ENCODE assay signal across 3 cellular contexts in genomic region chr12:116245189-116245588, GRCh38.
TF ChIP-seq lines count a peak whose summit lies in the region.

No MANE protein-coding gene starts in this region.

TF ChIP-seq in A549, 52 proteins besides CTCF, POLR2A, EP300 and RAD21 (continued from another document):
- no peak for TF ChIP-seq FOSL2 (IDR thresholded peaks at IDR 0.05)
- TF ChIP-seq FOSL2 (CRISPR knock-in tag; IDR thresholded peaks at IDR 0.05): no peak
- TF ChIP-seq POLR2AphosphoS2 (conservative IDR thresholded peaks at IDR 0.05; ENCODE audit: low read length): no peak
- no peak for TF ChIP-seq GATA3 (IDR thresholded peaks at IDR 0.05; ENCODE audit: borderline replicate concordance)
- TF ChIP-seq EHMT2 (IDR thresholded peaks at IDR 0.05; ENCODE audit: low read depth): no peak
- no peak for TF ChIP-seq CEBPB (IDR thresholded peaks at IDR 0.05)
- no peak for TF ChIP-seq TP53 (CRISPR knock-in tag; IDR thresholded peaks at IDR 0.05)
- no peak for TF ChIP-seq RFX5 (IDR thresholded peaks at IDR 0.05)
- no peak for TF ChIP-seq CBX2 (IDR thresholded peaks at IDR 0.05; ENCODE audit: borderline replicate concordance, low read depth)
- TF ChIP-seq MYC (IDR thresholded peaks at IDR 0.05; ENCODE audit: borderline replicate concordance, low read length): no peak
- no peak for TF ChIP-seq RNF2 (IDR thresholded peaks at IDR 0.05; ENCODE audit: borderline replicate concordance, low read depth)
- no peak for TF ChIP-seq HEYL (CRISPR knock-in tag; IDR thresholded peaks at IDR 0.05)
- no peak for TF ChIP-seq TFCP2L1 (CRISPR knock-in tag; IDR thresholded peaks at IDR 0.05)
- no peak for TF ChIP-seq MAZ (IDR thresholded peaks at IDR 0.05; ENCODE audit: borderline replicate concordance, low read depth, low read length)
- no peak for TF ChIP-seq JUN (IDR thresholded peaks at IDR 0.05)

TF ChIP-seq in GM23338, 12 proteins besides CTCF, POLR2A, EP300 and RAD21:
- TF ChIP-seq CREB1 (CRISPR knock-in tag; IDR thresholded peaks at IDR 0.05; ENCODE audit: low read depth): no peak
- no peak for TF ChIP-seq EZH2phosphoT487 (IDR thresholded peaks at IDR 0.05; ENCODE audit: unreplicated experiment)
- TF ChIP-seq ZNF114 (CRISPR knock-in tag; IDR thresholded peaks at IDR 0.05): no peak
- no peak for TF ChIP-seq POLR2AphosphoS5 (IDR thresholded peaks at IDR 0.05; ENCODE audit: low read depth)
- TF ChIP-seq ZNF462 (CRISPR knock-in tag; IDR thresholded peaks at IDR 0.05): no peak
- no peak for TF ChIP-seq ETS1 (IDR thresholded peaks at IDR 0.05)
- no peak for TF ChIP-seq EZH2 (IDR thresholded peaks at IDR 0.05; ENCODE audit: low read depth, unreplicated experiment)
- no peak for TF ChIP-seq NANOG (IDR thresholded peaks at IDR 0.05; ENCODE audit: borderline replicate concordance)

TF ChIP-seq in GM12891, 5 proteins besides CTCF, POLR2A, EP300 and RAD21 (continued from another document):
- TF ChIP-seq SPI1 (IDR thresholded peaks at IDR 0.05; ENCODE audit: low read depth, low read length) (no peak), PAX5 (IDR thresholded peaks at IDR 0.05; ENCODE audit: insufficient read depth, low read length, severe bottlenecking) (no peak), POLR2AphosphoS5 (IDR thresholded peaks at IDR 0.05; ENCODE audit: low read depth, low read length) (no peak)
